ENCODE assay signal across 1 cellular context in genomic region chr7:42805601-42806000, GRCh38.
TF ChIP-seq lines count a peak whose summit lies in the region.

No MANE protein-coding gene starts in this region.

TF ChIP-seq in H1, 55 proteins besides CTCF, POLR2A, EP300 and RAD21 (continued from another document):
- TF ChIP-seq SP2 (IDR thresholded peaks at IDR 0.05; ENCODE audit: low read length), result no peak
- no peak for TF ChIP-seq HDAC6 (IDR thresholded peaks at IDR 0.05; ENCODE audit: low read depth, low read length)
- TF ChIP-seq KDM4A (IDR thresholded peaks at IDR 0.05; ENCODE audit: low read depth, low read length, severe bottlenecking), result no peak
- no peak for TF ChIP-seq RBBP5 (IDR thresholded peaks at IDR 0.05; ENCODE audit: borderline replicate concordance, low read depth, low read length)
- no peak for TF ChIP-seq TAF1 (IDR thresholded peaks at IDR 0.05; ENCODE audit: low read depth, low read length)
- TF ChIP-seq GABPA (IDR thresholded peaks at IDR 0.05; ENCODE audit: borderline replicate concordance, insufficient read depth, low read length), result no peak
- no peak for TF ChIP-seq CBX8 (IDR thresholded peaks at IDR 0.05; ENCODE audit: borderline replicate concordance, low read depth, low read length)
- TF ChIP-seq SAP30 (IDR thresholded peaks at IDR 0.05; ENCODE audit: insufficient read depth, insufficient replicate concordance, low read length), result no peak
- TF ChIP-seq TAF7 (optimal IDR thresholded peaks at IDR 0.05; ENCODE audit: borderline replicate concordance, low read depth, low read length), result no peak
- TF ChIP-seq CBX5 (IDR thresholded peaks at IDR 0.05; ENCODE audit: low read depth, low read length), result no peak
- no peak for TF ChIP-seq JUN (IDR thresholded peaks at IDR 0.05; ENCODE audit: low read depth, low read length)
- TF ChIP-seq EGR1 (IDR thresholded peaks at IDR 0.05; ENCODE audit: borderline replicate concordance, low read depth, low read length), result no peak
- TF ChIP-seq USF2 (IDR thresholded peaks at IDR 0.05; ENCODE audit: low read length), result no peak
- no peak for TF ChIP-seq EZH2 (IDR thresholded peaks at IDR 0.05; ENCODE audit: low read depth, low read length, severe bottlenecking)
